In genomic region chr6:169954977-169955376, GRCh38 we compare ENCODE assay signal across 37 cellular contexts.
"Had no signal": no experiment of that assay in that cellular context is flagged by ENCODE, and none has a peak within 500 bp of the region (broad histone marks: within the 10 kb centered on the region; RNA-seq: fewer than 3 reads in every experiment).

No MANE protein-coding gene starts in this region.

- H3K27me3 ChIP-seq: ascending aorta, cardiac muscle cell had no signal

- H3K27ac ChIP-seq: ascending aorta, cardiac muscle cell, VCaP had no signal

- H3K4me3 Mint-ChIP-seq: activated B cell treated with CpG ODN at 0.5 μM for 24 hours; activated CD4-positive, alpha-beta memory T cell treated with anti-CD3 and anti-CD28 coated beads for 36 hours; activated CD4-positive, alpha-beta T cell treated with anti-CD3 and anti-CD28 coated beads, Interleukin-2, amount 10 ng/mL, durations not matched to agents 24 days and 14 days; activated CD8-positive, alpha-beta T cell treated with anti-CD3 and anti-CD28 coated beads for 36 hours; activated naive CD4-positive, alpha-beta T cell treated with anti-CD3 and anti-CD28 coated beads, Interleukin-2, amount 10 ng/mL, durations not matched to agents 7 days and 5 days; activated naive CD4-positive, alpha-beta T cell treated with anti-CD3 and anti-CD28 coated beads, Interleukin-2, amount 50 U/mL, for 24 hours; activated naive CD8-positive, alpha-beta T cell; activated naive CD8-positive, alpha-beta T cell treated with anti-CD3 and anti-CD28 coated beads, Interleukin-2, amount 10 ng/mL, durations not matched to agents 7 days and 5 days; activated naive CD8-positive, alpha-beta T cell treated with anti-CD3 and anti-CD28 coated beads, Interleukin-2, amount 50 U/mL, for 24 hours; activated T-cell treated with anti-CD3 and anti-CD28 coated beads, Interleukin-2, amount 50 U/mL, for 4 hours; activated T-cell treated with anti-CD3 and anti-CD28 coated beads, Interleukin-2, amount 50 U/mL, for 72 hours; activated T-helper 1 cell treated with anti-CD3 and anti-CD28 coated beads, Interleukin-12 subunit alpha, Interleukin-12 subunit beta, Interleukin-2, Interleukin-4 antibody, amounts not matched to agents 30 ng/mL and 10 ng/mL and 1 ng/mL, durations not matched to agents 14 hours and 24 hours and 36 hours; brain; central memory CD8-positive, alpha-beta T cell; T-helper 2 cell treated with Interferon-gamma antibody and Interleukin-4, amounts not matched to agents 5 μg/mL and 100 μg/mL, for 36 hours had no signal

- H3K36me3 Mint-ChIP-seq: activated CD4-positive, alpha-beta memory T cell treated with anti-CD3 and anti-CD28 coated beads for 36 hours; activated naive CD4-positive, alpha-beta T cell treated with anti-CD3 and anti-CD28 coated beads, Interleukin-2, amount 10 ng/mL, durations not matched to agents 7 days and 5 days; activated naive CD8-positive, alpha-beta T cell; activated naive CD8-positive, alpha-beta T cell treated with anti-CD3 and anti-CD28 coated beads, Interleukin-2, amount 10 ng/mL, durations not matched to agents 7 days and 5 days; brain had no signal

- H3K4me3 ChIP-seq: ascending aorta, cardiac muscle cell had no signal

- H3K4me1 ChIP-seq: ascending aorta had no signal

- H3K9me3 ChIP-seq: ascending aorta had no signal

- DNase-seq: activated B cell treated with CpG ODN at 0.5 μM for 24 hours; activated CD4-positive, alpha-beta memory T cell treated with anti-CD3 and anti-CD28 coated beads for 36 hours; activated CD4-positive, alpha-beta T cell treated with anti-CD3 and anti-CD28 coated beads for 4 hours; activated CD4-positive, alpha-beta T cell treated with anti-CD3 and anti-CD28 coated beads, Interleukin-2, amount 10 ng/mL, durations not matched to agents 24 days and 14 days; activated CD4-positive, alpha-beta T cell treated with anti-CD3 and anti-CD28 coated beads, Interleukin-2, amount 50 U/mL, for 1 hour; activated CD4-positive, alpha-beta T cell treated with anti-CD3 and anti-CD28 coated beads, Interleukin-2, amount 50 U/mL, for 4 hours; activated CD4-positive, CD25-positive, alpha-beta regulatory T cell treated with anti-CD3 and anti-CD28 coated beads, Interleukin-2, amount 50 U/mL, for 72 hours; activated CD8-positive, alpha-beta memory T cell treated with anti-CD3 and anti-CD28 coated beads, Interleukin-2, amount 50 U/mL, for 4 hours; activated CD8-positive, alpha-beta T cell treated with anti-CD3 and anti-CD28 coated beads for 36 hours; activated effector memory CD4-positive, alpha-beta T cell treated with Interleukin-2 at 50 U/mL for 16 hours; activated gamma-delta T cell; activated naive CD4-positive, alpha-beta T cell treated with anti-CD3 and anti-CD28 coated beads, Interleukin-2, amount 10 ng/mL, durations not matched to agents 7 days and 5 days; activated naive CD4-positive, alpha-beta T cell treated with Interleukin-2 at 50 U/mL for 16 hours; activated naive CD8-positive, alpha-beta T cell treated with anti-CD3 and anti-CD28 coated beads, Interleukin-2, amount 10 ng/mL, durations not matched to agents 7 days and 5 days; activated naive CD8-positive, alpha-beta T cell treated with anti-CD3 and anti-CD28 coated beads, Interleukin-2, amount 50 U/mL, for 24 hours; activated T-cell treated with anti-CD3 and anti-CD28 coated beads for 4 hours; activated T-cell treated with anti-CD3 and anti-CD28 coated beads, Interleukin-2, amount 50 U/mL, for 1 hour; activated T-cell treated with anti-CD3 and anti-CD28 coated beads, Interleukin-2, amount 50 U/mL, for 4 hours; activated T-cell treated with anti-CD3 and anti-CD28 coated beads, Interleukin-2, amount 50 U/mL, for 72 hours; amygdala; anterior cingulate cortex; caudate nucleus; cerebellar nuclear complex; T-helper 2 cell; T-helper 9 cell had no signal

- FAIRE-seq: bronchial epithelial cell, TTC549 had no signal

- H3K4me1 Mint-ChIP-seq: central memory CD8-positive, alpha-beta T cell had no signal

- H3K27ac Mint-ChIP-seq: activated B cell treated with CpG ODN at 0.5 μM for 24 hours; activated CD4-positive, alpha-beta memory T cell treated with anti-CD3 and anti-CD28 coated beads for 36 hours; activated CD4-positive, alpha-beta T cell treated with anti-CD3 and anti-CD28 coated beads, Interleukin-2, amount 10 ng/mL, durations not matched to agents 24 days and 14 days; activated CD8-positive, alpha-beta T cell treated with anti-CD3 and anti-CD28 coated beads for 36 hours; activated naive CD4-positive, alpha-beta T cell treated with anti-CD3 and anti-CD28 coated beads, Interleukin-2, amount 10 ng/mL, durations not matched to agents 7 days and 5 days; activated naive CD4-positive, alpha-beta T cell treated with anti-CD3 and anti-CD28 coated beads, Interleukin-2, amount 50 U/mL, for 24 hours; activated naive CD8-positive, alpha-beta T cell; activated naive CD8-positive, alpha-beta T cell treated with anti-CD3 and anti-CD28 coated beads, Interleukin-2, amount 10 ng/mL, durations not matched to agents 7 days and 5 days; activated naive CD8-positive, alpha-beta T cell treated with anti-CD3 and anti-CD28 coated beads, Interleukin-2, amount 50 U/mL, for 24 hours; activated T-cell treated with anti-CD3 and anti-CD28 coated beads, Interleukin-2, amount 50 U/mL, for 72 hours; activated T-helper 1 cell treated with anti-CD3 and anti-CD28 coated beads, Interleukin-12 subunit alpha, Interleukin-12 subunit beta, Interleukin-2, Interleukin-4 antibody, amounts not matched to agents 30 ng/mL and 10 ng/mL and 1 ng/mL, durations not matched to agents 14 hours and 24 hours and 36 hours; activated T-helper 2 cell treated with anti-CD3 and anti-CD28 coated beads, Interferon-gamma antibody, Interleukin-2, Interleukin-4, amounts not matched to agents 10 μg/mL and 5 μg/mL and 100 μg/mL, durations not matched to agents 14 hours and 24 hours and 36 hours; T-helper 2 cell treated with Interferon-gamma antibody and Interleukin-4, amounts not matched to agents 5 μg/mL and 100 μg/mL, for 36 hours had no signal

- H3K27me3 Mint-ChIP-seq: activated CD8-positive, alpha-beta T cell treated with anti-CD3 and anti-CD28 coated beads for 36 hours; activated naive CD4-positive, alpha-beta T cell treated with anti-CD3 and anti-CD28 coated beads, Interleukin-2, amount 50 U/mL, for 24 hours; activated naive CD8-positive, alpha-beta T cell; activated naive CD8-positive, alpha-beta T cell treated with anti-CD3 and anti-CD28 coated beads, Interleukin-2, amount 50 U/mL, for 24 hours had no signal

- H3K9me3 Mint-ChIP-seq: activated B cell treated with CpG ODN at 0.5 μM for 24 hours; activated CD4-positive, alpha-beta memory T cell treated with anti-CD3 and anti-CD28 coated beads for 36 hours; activated CD4-positive, alpha-beta T cell treated with anti-CD3 and anti-CD28 coated beads, Interleukin-2, amount 10 ng/mL, durations not matched to agents 24 days and 14 days; activated CD8-positive, alpha-beta T cell treated with anti-CD3 and anti-CD28 coated beads for 36 hours; activated naive CD4-positive, alpha-beta T cell treated with anti-CD3 and anti-CD28 coated beads, Interleukin-2, amount 10 ng/mL, durations not matched to agents 7 days and 5 days; activated naive CD4-positive, alpha-beta T cell treated with anti-CD3 and anti-CD28 coated beads, Interleukin-2, amount 50 U/mL, for 24 hours; activated naive CD8-positive, alpha-beta T cell treated with anti-CD3 and anti-CD28 coated beads, Interleukin-2, amount 10 ng/mL, durations not matched to agents 7 days and 5 days; activated naive CD8-positive, alpha-beta T cell treated with anti-CD3 and anti-CD28 coated beads, Interleukin-2, amount 50 U/mL, for 24 hours; activated T-cell treated with anti-CD3 and anti-CD28 coated beads, Interleukin-2, amount 50 U/mL, for 4 hours; activated T-cell treated with anti-CD3 and anti-CD28 coated beads, Interleukin-2, amount 50 U/mL, for 72 hours; activated T-helper 1 cell treated with anti-CD3 and anti-CD28 coated beads, Interleukin-12 subunit alpha, Interleukin-12 subunit beta, Interleukin-2, Interleukin-4 antibody, amounts not matched to agents 30 ng/mL and 10 ng/mL and 1 ng/mL, durations not matched to agents 14 hours and 24 hours and 36 hours; activated T-helper 2 cell treated with anti-CD3 and anti-CD28 coated beads, Interferon-gamma antibody, Interleukin-2, Interleukin-4, amounts not matched to agents 10 μg/mL and 5 μg/mL and 100 μg/mL, durations not matched to agents 14 hours and 24 hours and 36 hours; central memory CD8-positive, alpha-beta T cell; T-helper 2 cell treated with Interferon-gamma antibody and Interleukin-4, amounts not matched to agents 5 μg/mL and 100 μg/mL, for 36 hours had no signal

- H3K36me3 ChIP-seq: ascending aorta, cardiac muscle cell had no signal

- ATAC-seq: activated CD8-positive, alpha-beta T cell treated with anti-CD3 and anti-CD28 coated beads for 36 hours; activated naive CD8-positive, alpha-beta T cell treated with anti-CD3 and anti-CD28 coated beads, Interleukin-2, amount 50 U/mL, for 24 hours; activated T-cell treated with anti-CD3 and anti-CD28 coated beads, Interleukin-2, amount 50 U/mL, for 4 hours; activated T-cell treated with anti-CD3 and anti-CD28 coated beads, Interleukin-2, amount 50 U/mL, for 72 hours had no signal
